In genomic region chr12:20629414-20630156, GRCh38 we compare ENCODE assay signal across 11 cellular contexts.
A peak's percentile ranks its signal among the peaks of the same experiment; 100 is the strongest.
DNase-seq lines count a peak whose midpoint lies in the region; ATAC-seq and TF ChIP-seq lines count a peak whose summit lies in the region.
"Had no signal": no experiment of that assay in that cellular context is flagged by ENCODE, and none has a peak within 500 bp of the region (broad histone marks: within the 10 kb centered on the region; RNA-seq: fewer than 3 reads in every experiment).

No MANE protein-coding gene starts in this region.

- 29 to 30% methylated on average over 6 of the region's 6 CpGs for WGBS in body of pancreas, 2 donors

- no peak for TF ChIP-seq POLR2A in body of pancreas (IDR thresholded peaks at IDR 0.05)

- H3K9me3 Mint-ChIP-seq in stimulated activated memory B cell treated with anti-CD40 and anti-IgM and Interleukin-4, amounts not matched to agents 10 μg/mL and 1 μg/mL and 100 μg/mL, for 72 hours, result no peaks in the 10 kb centered on the region

- intact Hi-C loops in body of pancreas (cut with DNase I), result no loop called here
- intact Hi-C loops in sciatic nerve (cut with DNase I), result no loop called here

- peak; percentile 72 for ATAC-seq in body of pancreas
- peak; percentile 33 for ATAC-seq in sciatic nerve
- no peak for ATAC-seq in GM19455 (IDR thresholded peaks at IDR 0.05; ENCODE audit: unreplicated experiment)
- no peak for ATAC-seq in stimulated activated memory B cell treated with anti-CD40 and anti-IgM and Interleukin-4, amounts not matched to agents 10 μg/mL and 1 μg/mL and 100 μg/mL, for 72 hours

- H3K4me3 ChIP-seq in body of pancreas (no peak overlapping the region), right atrium auricular region (no peak overlapping the region)

- H3K27ac ChIP-seq in body of pancreas, result peak overlapping the region in 3 of 4 donors; percentile 40 to 43 (median 42)
- peak overlapping the region; percentile 37 to 48 for H3K27ac ChIP-seq in right atrium auricular region
- H3K27ac ChIP-seq: neutrophil had no signal

- H3K4me1 ChIP-seq in body of pancreas, result peaks cover 19% of the 10 kb centered on the region
- peaks cover 0 to 18% of the 10 kb centered on the region in 2 donors for H3K4me1 ChIP-seq in right atrium auricular region

- no peaks in the 10 kb centered on the region for H3K36me3 ChIP-seq in body of pancreas (replicated peaks in 1 of 2; ENCODE audit: insufficient read depth in 1 of 2, low read depth in 2 of 2)
- H3K36me3 ChIP-seq in right atrium auricular region, result peaks cover 8% of the 10 kb centered on the region
- H3K36me3 ChIP-seq: neutrophil had no signal

- H3K27ac Mint-ChIP-seq in stimulated activated memory B cell treated with anti-CD40 and anti-IgM and Interleukin-4, amounts not matched to agents 10 μg/mL and 1 μg/mL and 100 μg/mL, for 72 hours, result no peak overlapping the region

- H3K27me3 Mint-ChIP-seq in stimulated activated memory B cell treated with anti-CD40 and anti-IgM and Interleukin-4, amounts not matched to agents 10 μg/mL and 1 μg/mL and 100 μg/mL, for 72 hours, result no peaks in the 10 kb centered on the region

- peak; percentile 40 for DNase-seq in HS-5 (ENCODE audit: low read depth)
- peak in 3 of 4 donors; percentile 34 to 44 (median 43) for DNase-seq in body of pancreas
- no peak for DNase-seq in right atrium auricular region (ENCODE audit: low spot score)
- no peak for DNase-seq in sciatic nerve (ENCODE audit: low spot score)
- DNase-seq in NCI-H2081 treated with DMSO at 0.1 percent for 48 hours (lab: John Stamatoyannopoulos, UW), result no peak
- no peak for DNase-seq in NCI-H2227 (lab: John Stamatoyannopoulos, UW; ENCODE audit: unreplicated experiment)
- DNase-seq: activated T-cell treated with anti-CD3 and anti-CD28 coated beads, Interleukin-2, amount 50 U/mL, for 1 hour; NCI-H1436 treated with DMSO at 0.1 percent for 48 hours had no signal

- H3K4me1 Mint-ChIP-seq in stimulated activated memory B cell treated with anti-CD40 and anti-IgM and Interleukin-4, amounts not matched to agents 10 μg/mL and 1 μg/mL and 100 μg/mL, for 72 hours, result no peaks in the 10 kb centered on the region

- H3K36me3 Mint-ChIP-seq in stimulated activated memory B cell treated with anti-CD40 and anti-IgM and Interleukin-4, amounts not matched to agents 10 μg/mL and 1 μg/mL and 100 μg/mL, for 72 hours, result no peaks in the 10 kb centered on the region

- no peaks in the 10 kb centered on the region for H3K27me3 ChIP-seq in body of pancreas
- no peaks in the 10 kb centered on the region for H3K27me3 ChIP-seq in right atrium auricular region
- H3K27me3 ChIP-seq: neutrophil had no signal

- H3K9me3 ChIP-seq in body of pancreas (no peaks in the 10 kb centered on the region), right atrium auricular region (no peaks in the 10 kb centered on the region)
- H3K9me3 ChIP-seq: neutrophil had no signal

- no peak for TF ChIP-seq CTCF in body of pancreas (IDR thresholded peaks at IDR 0.05)
- TF ChIP-seq CTCF in right atrium auricular region (IDR thresholded peaks at IDR 0.05), result no peak

- H3K4me3 Mint-ChIP-seq in stimulated activated memory B cell treated with anti-CD40 and anti-IgM and Interleukin-4, amounts not matched to agents 10 μg/mL and 1 μg/mL and 100 μg/mL, for 72 hours, result no peak overlapping the region

Comparison
In these comparisons a context has a peak if more than half of its experiments do, and no peak if none do; other contexts are left out.
1. DNase-seq: peak in HS-5 (single experiment) and body of pancreas (3 of 4); none in right atrium auricular region (single experiment), sciatic nerve (single experiment), NCI-H2081 treated with DMSO at 0.1 percent for 48 hours (single experiment) and NCI-H2227 (single experiment).
2. ATAC-seq: peak in body of pancreas (single experiment) and sciatic nerve (single experiment); none in GM19455 (single experiment) and stimulated activated memory B cell treated with anti-CD40 and anti-IgM and Interleukin-4, amounts not matched to agents 10 μg/mL and 1 μg/mL and 100 μg/mL, for 72 hours (single experiment).